ENCODE assay signal across 17 cellular contexts in genomic region chr2:84829693-84830092, GRCh38. TPM values are rescaled to one million over a fixed set of nuclear protein-coding genes. Genes with fewer than 3 reads are reported as not detected.
"Had no signal": no experiment of that assay in that cellular context is flagged by ENCODE, and none has a peak within 500 bp of the region (broad histone marks: within the 10 kb centered on the region; RNA-seq: fewer than 3 reads in every experiment).

No MANE protein-coding gene starts in this region.

- DNase-seq: colonic mucosa; foreskin melanocyte; kidney glomerular epithelial cell; occipital lobe; stimulated activated CD4-positive, alpha-beta T cell treated with anti-CD3 and anti-CD28 coated beads, Interleukin-4, amount 100 ng/mL, for 1 hour; stimulated activated CD8-positive, alpha-beta memory T cell treated with anti-CD3 and anti-CD28 coated beads, Interleukin-4, amount 100 ng/mL, for 48 hours; stimulated activated naive CD8-positive, alpha-beta T cell treated with anti-CD3 and anti-CD28 coated beads, Interleukin-15, Interleukin-2, amounts not matched to agents 100 U/mL and 50 U/mL, for 24 hours had no signal

- H3K4me2 ChIP-seq: neural progenitor cell, smooth muscle cell had no signal

- H3K27ac ChIP-seq: colonic mucosa, neural progenitor cell, pancreas, suprapubic skin, thyroid gland, vagina had no signal

- H3K36me3 ChIP-seq: colonic mucosa, heart left ventricle, neural progenitor cell, pancreas, suprapubic skin, thyroid gland, upper lobe of left lung, vagina had no signal

- H3K9me3 ChIP-seq: colonic mucosa, pancreas, suprapubic skin, thyroid gland, upper lobe of left lung, vagina had no signal

- ATAC-seq: natural killer cell treated with Interleukin-12 subunit alpha and Interleukin-12 subunit beta and Interleukin-15 and Interleukin-18, amount 100 ng/mL, for 72 hours; stimulated activated effector memory CD8-positive, alpha-beta T cell treated with anti-CD3 and anti-CD28 coated beads, Interleukin-12 subunit alpha, Interleukin-12 subunit beta, amount 100 ng/mL, for 72 hours; stimulated activated naive CD8-positive, alpha-beta T cell treated with anti-CD3 and anti-CD28 coated beads, Interleukin-15, Interleukin-2, amounts not matched to agents 100 U/mL and 50 U/mL, for 24 hours had no signal

- H3K27me3 ChIP-seq: colonic mucosa, heart left ventricle, neural progenitor cell, pancreas, suprapubic skin, thyroid gland, upper lobe of left lung, vagina had no signal

- H2AFZ ChIP-seq: neural progenitor cell had no signal

- H3K4me1 ChIP-seq: colonic mucosa, pancreas, suprapubic skin, thyroid gland, vagina had no signal

- H3K9ac ChIP-seq: neural progenitor cell had no signal

- H3K4me3 ChIP-seq: colonic mucosa, neural progenitor cell, pancreas, smooth muscle cell, suprapubic skin, thyroid gland, upper lobe of left lung, vagina had no signal

RNA-seq across cellular contexts. Expression of gene TRABD2A, which starts 51.2 kb away (rescaled TPM):
- total RNA-seq: smooth muscle cell had no signal
